9 cellular contexts compared by ENCODE assay signal in the genomic region with DNA sequence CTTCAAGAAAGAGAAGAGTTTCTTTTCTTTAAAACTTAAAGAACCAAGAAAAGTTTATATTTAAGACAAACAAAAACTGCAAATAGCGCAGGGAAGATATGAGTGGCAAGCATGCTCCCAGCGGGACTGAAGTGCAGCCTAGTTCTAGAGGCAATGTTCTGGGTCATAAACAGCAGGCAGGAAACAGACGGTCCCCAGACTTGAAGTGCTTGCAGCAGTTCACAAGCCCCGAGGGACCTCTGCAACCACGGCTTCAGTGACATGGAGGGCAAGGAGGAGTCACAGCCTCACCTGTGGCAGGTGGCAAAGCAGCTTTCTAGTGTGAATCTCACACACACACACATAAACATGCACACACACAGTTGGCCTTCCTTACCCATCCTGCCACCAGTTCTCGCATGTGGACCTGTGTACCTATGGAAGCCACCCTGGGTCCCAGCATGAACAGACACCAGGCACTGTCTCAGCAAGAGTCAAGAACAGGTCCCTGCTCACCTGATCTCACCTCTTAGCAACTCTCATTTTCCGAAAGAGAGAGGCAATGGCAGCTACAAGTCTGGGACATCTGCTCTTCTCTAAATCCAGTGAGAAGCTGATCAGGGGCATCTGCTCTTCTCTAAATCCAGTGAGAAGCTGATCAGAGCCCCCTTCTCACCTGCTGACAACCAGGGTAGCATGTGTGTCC.
DNase-seq lines count a peak whose midpoint lies in the region; ATAC-seq and TF ChIP-seq lines count a peak whose summit lies in the region.
"Had no signal": no experiment of that assay in that cellular context is flagged by ENCODE, and none has a peak within 500 bp of the region (broad histone marks: within the 10 kb centered on the region; RNA-seq: fewer than 3 reads in every experiment).

No MANE protein-coding gene starts in this region.

- no peak overlapping the region for H3K4me3 Mint-ChIP-seq in CD4-positive, alpha-beta T cell
- no peak overlapping the region for H3K4me3 Mint-ChIP-seq in WTC11

- H3K27ac Mint-ChIP-seq in CD4-positive, alpha-beta T cell, result no peak overlapping the region
- H3K27ac Mint-ChIP-seq in WTC11, result no peak overlapping the region

- intact Hi-C loops in CD4-positive, alpha-beta T cell (cut with DNase I, micrococcal nuclease), result no loop called here

- POLR2A ChIA-PET in CD4-positive, alpha-beta T cell (lab: Charles Lee), result no interaction called here
- POLR2A ChIA-PET in WTC11 (lab: Charles Lee), result no interaction called here

- DNase-seq in DMS79 treated with DMSO at 0.1 percent for 48 hours (lab: John Stamatoyannopoulos, UW), result peak; percentile 80
- DNase-seq in brain microvascular endothelial cell, result no peak
- DNase-seq in CD4-positive, alpha-beta T cell, result no peak
- DNase-seq in stimulated activated CD4-positive, alpha-beta T cell treated with anti-CD3 and anti-CD28 coated beads, Interleukin-15, amount 100 ng/mL, for 24 hours, result no peak
- no peak for DNase-seq in HAP-1 (ENCODE audit: low spot score in 2 of 2)
- no peak for DNase-seq in WTC11 (ENCODE audit: low spot score)

- ATAC-seq in GM21526 (IDR thresholded peaks at IDR 0.05; ENCODE audit: low FRiP score, unreplicated experiment) (peak; percentile 65), HG03520 (IDR thresholded peaks at IDR 0.05; ENCODE audit: unreplicated experiment) (peak; percentile 55), WTC11 (no peak)
- ATAC-seq in CD4-positive, alpha-beta T cell (ENCODE audit: poor library complexity), result no peak

- H3K36me3 Mint-ChIP-seq in CD4-positive, alpha-beta T cell (ENCODE audit: low read depth), result no peaks in the 10 kb centered on the region
- H3K36me3 Mint-ChIP-seq in WTC11, result no peaks in the 10 kb centered on the region

- peak overlapping the region; percentile 86 for H3K27ac ChIP-seq in brain microvascular endothelial cell
- H3K27ac ChIP-seq in CD4-positive, alpha-beta T cell (ENCODE audit: low read depth, low read length), result no peak overlapping the region

- CTCF ChIA-PET in CD4-positive, alpha-beta T cell (lab: Charles Lee), result no interaction called here
- CTCF ChIA-PET in WTC11 (lab: Charles Lee), result no interaction called here

- H3K9me3 Mint-ChIP-seq in CD4-positive, alpha-beta T cell, result no peaks in the 10 kb centered on the region
- no peaks in the 10 kb centered on the region for H3K9me3 Mint-ChIP-seq in WTC11

- H3K9me3 ChIP-seq in CD4-positive, alpha-beta T cell (ENCODE audit: control insufficient read depth, low read length), result no peaks in the 10 kb centered on the region
- H3K9me3 ChIP-seq in HAP-1, result no peaks in the 10 kb centered on the region

- H3K36me3 ChIP-seq in brain microvascular endothelial cell (replicated peaks), result no peaks in the 10 kb centered on the region
- no peaks in the 10 kb centered on the region for H3K36me3 ChIP-seq in HAP-1 (replicated peaks)

- no peaks in the 10 kb centered on the region for H3K4me1 Mint-ChIP-seq in CD4-positive, alpha-beta T cell (ENCODE audit: low read depth)
- peaks cover 13% of the 10 kb centered on the region for H3K4me1 Mint-ChIP-seq in WTC11

- H3K4me1 ChIP-seq in HAP-1, result peaks cover 7% of the 10 kb centered on the region

- TF ChIP-seq CTCF in brain microvascular endothelial cell (IDR thresholded peaks at IDR 0.05; ENCODE audit: low read depth, low read length, missing control alignments) (no peak), WTC11 (IDR thresholded peaks at IDR 0.05) (no peak)
- TF ChIP-seq CTCF in CD4-positive, alpha-beta T cell (IDR thresholded peaks at IDR 0.05), result no peak

- H3K27me3 ChIP-seq in brain microvascular endothelial cell (replicated peaks) (no peaks in the 10 kb centered on the region), HAP-1 (ENCODE audit: low read depth) (no peaks in the 10 kb centered on the region)
- no peaks in the 10 kb centered on the region for H3K27me3 ChIP-seq in CD4-positive, alpha-beta T cell (ENCODE audit: control insufficient read depth, insufficient read depth, low read length)

- in situ Hi-C loops in brain microvascular endothelial cell (cut with HindIII; ENCODE audit: low pct_ligation_motif_present, low sequenced_read_pairs), result no loop called here
- in situ Hi-C loops in HAP-1 (cut with MboI; ENCODE audit: low sequenced_read_pairs), result no loop called here

- H3K27me3 Mint-ChIP-seq in CD4-positive, alpha-beta T cell, result peaks cover 8% of the 10 kb centered on the region
- H3K27me3 Mint-ChIP-seq in WTC11 (ENCODE audit: low read depth), result no peaks in the 10 kb centered on the region; the same call in 1 of the 2 replicates

- H3K4me3 ChIP-seq in brain microvascular endothelial cell (ENCODE audit: low read depth, low read length) (no peak overlapping the region), HAP-1 (no peak overlapping the region)
- H3K4me3 ChIP-seq: skin epidermis had no signal

TF ChIP-seq in WTC11, 78 proteins besides CTCF, POLR2A, EP300 and RAD21 (continues in another document):
- TF ChIP-seq, protein P1, sequence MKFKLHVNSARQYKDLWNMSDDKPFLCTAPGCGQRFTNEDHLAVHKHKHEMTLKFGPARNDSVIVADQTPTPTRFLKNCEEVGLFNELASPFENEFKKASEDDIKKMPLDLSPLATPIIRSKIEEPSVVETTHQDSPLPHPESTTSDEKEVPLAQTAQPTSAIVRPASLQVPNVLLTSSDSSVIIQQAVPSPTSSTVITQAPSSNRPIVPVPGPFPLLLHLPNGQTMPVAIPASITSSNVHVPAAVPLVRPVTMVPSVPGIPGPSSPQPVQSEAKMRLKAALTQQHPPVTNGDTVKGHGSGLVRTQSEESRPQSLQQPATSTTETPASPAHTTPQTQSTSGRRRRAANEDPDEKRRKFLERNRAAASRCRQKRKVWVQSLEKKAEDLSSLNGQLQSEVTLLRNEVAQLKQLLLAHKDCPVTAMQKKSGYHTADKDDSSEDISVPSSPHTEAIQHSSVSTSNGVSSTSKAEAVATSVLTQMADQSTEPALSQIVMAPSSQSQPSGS (CRISPR knock-in tag; IDR thresholded peaks at IDR 0.05; ENCODE audit: borderline replicate concordance, low read depth), result no peak
- TF ChIP-seq FOXJ3 (CRISPR knock-in tag; IDR thresholded peaks at IDR 0.05; ENCODE audit: borderline replicate concordance) (no peak), ARID4B (CRISPR knock-in tag; IDR thresholded peaks at IDR 0.05; ENCODE audit: borderline replicate concordance) (no peak), ZNF121 (CRISPR knock-in tag; IDR thresholded peaks at IDR 0.05) (no peak), NR2C2 (CRISPR knock-in tag; IDR thresholded peaks at IDR 0.05) (no peak), SP1 (CRISPR knock-in tag; conservative IDR thresholded peaks at IDR 0.05) (no peak), JAZF1 (CRISPR knock-in tag; IDR thresholded peaks at IDR 0.05) (no peak), ZNF671 (CRISPR knock-in tag; IDR thresholded peaks at IDR 0.05) (no peak), RELA (CRISPR knock-in tag; IDR thresholded peaks at IDR 0.05; ENCODE audit: borderline replicate concordance) (no peak), MXD4 (CRISPR knock-in tag; IDR thresholded peaks at IDR 0.05; ENCODE audit: borderline replicate concordance) (no peak), IRF2 (CRISPR knock-in tag; IDR thresholded peaks at IDR 0.05; ENCODE audit: borderline replicate concordance, low read depth) (no peak), ATF6 (CRISPR knock-in tag; IDR thresholded peaks at IDR 0.05) (no peak)

Comparison
In these comparisons a context has a peak if more than half of its experiments do, and no peak if none do; other contexts are left out.
1. ATAC-seq: peak in GM21526 (single experiment) and HG03520 (single experiment); none in CD4-positive, alpha-beta T cell (single experiment) and WTC11 (single experiment).